1 cellular context compared by ENCODE assay signal in genomic region chr12:14257734-14258467, GRCh38.
TF ChIP-seq lines count a peak whose summit lies in the region.

No MANE protein-coding gene starts in this region.

TF ChIP-seq in HepG2, 621 proteins besides CTCF, POLR2A, EP300 and RAD21 (continued from another document and continues in another):
- TF ChIP-seq UBTF (CRISPR knock-in tag; IDR thresholded peaks at IDR 0.05) (no peak; the same call in 1 of the 2 replicates), KIAA2018 (CRISPR knock-in tag; IDR thresholded peaks at IDR 0.05; ENCODE audit: borderline replicate concordance) (no peak), TFDP1 (CRISPR knock-in tag; IDR thresholded peaks at IDR 0.05; ENCODE audit: borderline replicate concordance) (no peak), FOXP1 (IDR thresholded peaks at IDR 0.05) (no peak), FOXP1 (CRISPR knock-in tag; IDR thresholded peaks at IDR 0.05) (peak; percentile 38), ZNF256 (CRISPR knock-in tag; conservative IDR thresholded peaks at IDR 0.05) (no peak), NFAT5 (CRISPR knock-in tag; IDR thresholded peaks at IDR 0.05) (no peak), ZNF562 (CRISPR knock-in tag; IDR thresholded peaks at IDR 0.05; ENCODE audit: borderline replicate concordance) (no peak), IKZF1 (IDR thresholded peaks at IDR 0.05) (no peak), ZNF773 (CRISPR knock-in tag; IDR thresholded peaks at IDR 0.05; ENCODE audit: borderline replicate concordance) (0 out of 2 replicates have a peak, but pooled peaks have one; percentile 38), AHDC1 (CRISPR knock-in tag; IDR thresholded peaks at IDR 0.05; ENCODE audit: borderline replicate concordance) (no peak), ZNF770 (CRISPR knock-in tag; IDR thresholded peaks at IDR 0.05) (peak; percentile 42; the same call in 1 of the 2 replicates), RBAK (CRISPR knock-in tag; IDR thresholded peaks at IDR 0.05) (no peak), RNF2 (conservative IDR thresholded peaks at IDR 0.05; ENCODE audit: low read depth) (no peak; the same call in 1 of the 2 replicates), ZNF580 (CRISPR knock-in tag; IDR thresholded peaks at IDR 0.05; ENCODE audit: borderline replicate concordance, low read depth) (peak; percentile 83), ZNF740 (CRISPR knock-in tag; IDR thresholded peaks at IDR 0.05) (peak; percentile 88), TFE3 (CRISPR knock-in tag; IDR thresholded peaks at IDR 0.05) (peak; percentile 59; the same call in 1 of the 2 replicates), NFRKB (IDR thresholded peaks at IDR 0.05) (no peak), ZNF547 (CRISPR knock-in tag; IDR thresholded peaks at IDR 0.05) (no peak), PAX8 (CRISPR knock-in tag; IDR thresholded peaks at IDR 0.05; ENCODE audit: borderline replicate concordance) (no peak), ZMYM4 (CRISPR knock-in tag; IDR thresholded peaks at IDR 0.05) (peak; percentile 97), ESRRA (CRISPR knock-in tag; IDR thresholded peaks at IDR 0.05; ENCODE audit: low read depth) (no peak), ZNF20 (CRISPR knock-in tag; IDR thresholded peaks at IDR 0.05) (no peak)
